In genomic region chr1:31782766-31783410, GRCh38 we compare ENCODE assay signal across 19 cellular contexts. TPM values are rescaled to one million over a fixed set of nuclear protein-coding genes. Genes with fewer than 3 reads are reported as not detected.
A peak's percentile ranks its signal among the peaks of the same experiment; 100 is the strongest.
DNase-seq lines count a peak whose midpoint lies in the region; ATAC-seq and TF ChIP-seq lines count a peak whose summit lies in the region.
"Had no signal": no experiment of that assay in that cellular context is flagged by ENCODE, and none has a peak within 500 bp of the region (broad histone marks: within the 10 kb centered on the region; RNA-seq: fewer than 3 reads in every experiment).

No MANE protein-coding gene starts in this region.

- H3K4me1 Mint-ChIP-seq in CD14-positive monocyte = peaks cover 6% of the 10 kb centered on the region
- peaks cover 70% of the 10 kb centered on the region for H3K4me1 Mint-ChIP-seq in nephron progenitor cell

- ATAC-seq in GM18511 (IDR thresholded peaks at IDR 0.05; ENCODE audit: unreplicated experiment) = no peak
- ATAC-seq: GM12878, left colon, psoas muscle had no signal

- no peak for TF ChIP-seq CTCF in CD14-positive monocyte (IDR thresholded peaks at IDR 0.05)
- TF ChIP-seq CTCF in dorsolateral prefrontal cortex (IDR thresholded peaks at IDR 0.05 in 54 of 56, conservative IDR thresholded peaks at IDR 0.05 in 2 of 56; ENCODE audit: low read depth in 1 of 56, partially characterized antibody in 56 of 56) = no peak
- no peak for TF ChIP-seq CTCF in nephron progenitor cell (IDR thresholded peaks at IDR 0.05)

- peaks cover 0 to 2% (median 0%) of the 10 kb centered on the region in 7 donors for H3K9me3 Mint-ChIP-seq in CD14-positive monocyte
- no peaks in the 10 kb centered on the region for H3K9me3 Mint-ChIP-seq in nephron progenitor cell
- H3K9me3 Mint-ChIP-seq: activated naive CD4-positive, alpha-beta T cell treated with anti-CD3 and anti-CD28 coated beads, Interleukin-2, amount 50 U/mL, for 24 hours had no signal

- peak overlapping the region in 42 of 59 donors; percentile 5 to 77 (median 60) for H3K27ac ChIP-seq in dorsolateral prefrontal cortex
- H3K27ac ChIP-seq: breast epithelium, psoas muscle had no signal

- H3K27me3 ChIP-seq in dorsolateral prefrontal cortex = no peaks in the 10 kb centered on the region
- H3K27me3 ChIP-seq: breast epithelium had no signal

- intact Hi-C loops in CD14-positive monocyte (cut with micrococcal nuclease) = loop anchor here in 1 of 2 donors (10.0 kb wide), 1 partner anchor 488 kb away; the partner anchor contains the start of genes SNRNP40 and ZCCHC17
- intact Hi-C loops in dorsolateral prefrontal cortex (cut with DNase I) = no loop called here

- H3K4me3 Mint-ChIP-seq in CD14-positive monocyte = no peak overlapping the region
- H3K4me3 Mint-ChIP-seq in nephron progenitor cell = peak overlapping the region; percentile 42
- H3K4me3 Mint-ChIP-seq: activated naive CD4-positive, alpha-beta T cell treated with anti-CD3 and anti-CD28 coated beads, Interleukin-2, amount 50 U/mL, for 24 hours had no signal

- DNase-seq in CD14-positive monocyte (ENCODE audit: low spot score) (peak; percentile 14), NCI-H526 (lab: John Stamatoyannopoulos, UW) (peak; percentile 89 to 96), dorsolateral prefrontal cortex (peak in 2 of 10 donors; percentile 30 to 31), nephron progenitor cell (no peak), activated gamma-delta T cell (lab: John Stamatoyannopoulos, UW) (no peak), NCI-H2196 (lab: John Stamatoyannopoulos, UW; ENCODE audit: unreplicated experiment) (no peak)
- DNase-seq in activated CD4-positive, alpha-beta T cell treated with anti-CD3 and anti-CD28 coated beads, Interleukin-2, amount 50 U/mL, for 48 hours = no peak
- DNase-seq: activated CD4-positive, alpha-beta T cell treated with anti-CD3 and anti-CD28 coated beads for 4 hours; activated T-cell treated with anti-CD3 and anti-CD28 coated beads for 4 hours; effector CD8-positive, alpha-beta T cell; NCI-H146; SIG-M5; T-helper 9 cell had no signal

- H3K27me3 Mint-ChIP-seq in CD14-positive monocyte (ENCODE audit: low read depth in 3 of 3) (peaks cover 3 to 9% (median 8%) of the 10 kb centered on the region in 3 donors), nephron progenitor cell (ENCODE audit: low read depth, poor library complexity) (peaks cover 20% of the 10 kb centered on the region)

- H3K27ac Mint-ChIP-seq in CD14-positive monocyte = no peak overlapping the region
- no peak overlapping the region for H3K27ac Mint-ChIP-seq in nephron progenitor cell
- H3K27ac Mint-ChIP-seq: activated naive CD4-positive, alpha-beta T cell treated with anti-CD3 and anti-CD28 coated beads, Interleukin-2, amount 50 U/mL, for 24 hours had no signal

- H3K36me3 Mint-ChIP-seq in CD14-positive monocyte = no peaks in the 10 kb centered on the region
- H3K36me3 Mint-ChIP-seq in nephron progenitor cell (ENCODE audit: low read depth) = no peaks in the 10 kb centered on the region
- H3K36me3 Mint-ChIP-seq: activated naive CD4-positive, alpha-beta T cell treated with anti-CD3 and anti-CD28 coated beads, Interleukin-2, amount 50 U/mL, for 24 hours had no signal

- no peak overlapping the region for H3K4me3 ChIP-seq in dorsolateral prefrontal cortex
- H3K4me3 ChIP-seq: breast epithelium, GM12878, psoas muscle had no signal

RNA-seq across cellular contexts. Expression of gene ADGRB2, which starts 18.7 kb away (rescaled TPM):
- polyA plus RNA-seq in CD14-positive monocyte = not detected
- total RNA-seq in dorsolateral prefrontal cortex = 100 to 1,000 TPM; 101 to 272 (median 186) TPM

RNA-seq across cellular contexts. Expression of gene SPOCD1, which starts 32.9 kb away (rescaled TPM):
- not detected for polyA plus RNA-seq in CD14-positive monocyte
- 1 to 10 TPM in 68 of 120 experiments, under 1 TPM in 48, not detected in 4; 0.14 to 9.4 (median 1.1) TPM for total RNA-seq in dorsolateral prefrontal cortex

Comparison
In these comparisons a context has a peak if more than half of its experiments do, and no peak if none do; other contexts are left out.
1. DNase-seq: peak in CD14-positive monocyte (single experiment) and NCI-H526 (2 of 2); none in nephron progenitor cell (single experiment), activated gamma-delta T cell (single experiment), activated CD4-positive, alpha-beta T cell treated with anti-CD3 and anti-CD28 coated beads, Interleukin-2, amount 50 U/mL, for 48 hours (0 of 2) and NCI-H2196 (single experiment).